ENCODE assay signal across 1 cellular context in the genomic region with DNA sequence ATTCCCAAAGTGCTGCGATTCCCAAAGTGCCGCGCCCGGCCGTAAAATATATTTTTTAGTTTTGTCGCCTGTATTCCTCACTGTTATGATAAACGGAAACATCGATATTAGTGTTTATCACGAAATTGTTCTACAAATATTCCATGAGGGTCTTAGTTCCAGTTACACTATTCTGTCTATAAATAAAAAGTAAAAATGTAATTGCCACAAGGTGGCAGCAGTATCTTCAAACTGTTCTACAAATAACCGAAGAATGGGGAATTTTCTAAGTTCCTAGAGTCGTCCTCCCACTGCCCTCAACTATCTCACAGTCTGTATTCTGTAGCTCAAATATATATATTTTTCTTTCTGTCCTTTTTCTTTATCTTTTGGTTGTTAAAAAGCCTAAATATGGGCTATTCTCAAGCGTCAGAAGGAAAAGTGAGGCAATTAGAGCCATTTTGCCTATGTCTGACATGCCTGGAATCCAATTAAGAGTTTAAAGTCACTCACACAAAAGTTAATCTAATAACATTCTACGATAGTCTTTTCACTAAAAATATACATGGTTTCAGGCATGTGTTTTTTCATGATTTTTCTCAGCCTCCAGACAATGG.
A peak's percentile ranks its signal among the peaks of the same experiment; 100 is the strongest.
TF ChIP-seq lines count a peak whose summit lies in the region.

No MANE protein-coding gene starts in this region.

TF ChIP-seq in K562, 482 proteins besides CTCF, POLR2A, EP300 and RAD21 (continued from another document):
- TF ChIP-seq E4F1 (CRISPR knock-in tag; IDR thresholded peaks at IDR 0.05; ENCODE audit: borderline replicate concordance): 0 out of 2 replicates have a peak, but pooled peaks have one; percentile 31
